In genomic region chr6:4672772-4673171, GRCh38 we compare ENCODE assay signal across 27 cellular contexts.
A peak's percentile ranks its signal among the peaks of the same experiment; 100 is the strongest.
DNase-seq lines count a peak whose midpoint lies in the region; ATAC-seq, FAIRE-seq and TF ChIP-seq lines count a peak whose summit lies in the region.
"Had no signal": no experiment of that assay in that cellular context is flagged by ENCODE, and none has a peak within 500 bp of the region (broad histone marks: within the 10 kb centered on the region; RNA-seq: fewer than 3 reads in every experiment).

No MANE protein-coding gene starts in this region.

- H4K20me1 ChIP-seq in IMR-90 (ENCODE audit: insufficient read depth, low read length) (no peaks in the 10 kb centered on the region), endothelial cell of umbilical vein (replicated peaks; ENCODE audit: control insufficient read depth, extremely low read depth, insufficient read depth, low read length) (no peaks in the 10 kb centered on the region)

- H3K4me2 ChIP-seq in IMR-90 (ENCODE audit: low read depth, low read length) (no peak overlapping the region), endothelial cell of umbilical vein (ENCODE audit: insufficient read depth, low read length) (no peak overlapping the region)
- H3K4me2 ChIP-seq: PC-9 had no signal

- TF ChIP-seq POLR2A in IMR-90 (IDR thresholded peaks at IDR 0.05; ENCODE audit: low read depth, low read length) (no peak), endothelial cell of umbilical vein (IDR thresholded peaks at IDR 0.05; ENCODE audit: low read depth, low read length) (no peak)

- TF ChIP-seq CTCF in AG09309 (IDR thresholded peaks at IDR 0.05; ENCODE audit: control insufficient read depth, insufficient read depth, low read depth, low read length, missing control alignments), result no peak
- no peak for TF ChIP-seq CTCF in IMR-90 (conservative IDR thresholded peaks at IDR 0.05; ENCODE audit: low read depth, low read length)
- no peak for TF ChIP-seq CTCF in endothelial cell of umbilical vein (IDR thresholded peaks at IDR 0.05; ENCODE audit: extremely low read depth in 1 of 2, insufficient read depth in 1 of 2, low read depth in 1 of 2, low read length in 2 of 2)
- no peak for TF ChIP-seq CTCF in GM10248 (IDR thresholded peaks at IDR 0.05; ENCODE audit: control extremely low read depth, extremely low read depth, low read depth, missing control alignments)

- H3K14ac ChIP-seq in IMR-90 (replicated peaks; ENCODE audit: low read depth, low read length), result no peak overlapping the region

- ATAC-seq in IMR-90 (ENCODE audit: low read depth), result peak; percentile 50

- DNase-seq in AG09309 (ENCODE audit: low read depth) (peak; percentile 32), IMR-90 (peak; percentile 63), endothelial cell of umbilical vein (ENCODE audit: low read depth, low spot score) (peak; percentile 24), mucosa of gallbladder (ENCODE audit: low spot score) (peak; percentile 18), DMS114 treated with DMSO at 0.1 percent for 48 hours (lab: John Stamatoyannopoulos, UW; ENCODE audit: unreplicated experiment) (no peak), NCI-H187 treated with DMSO at 0.1 percent for 48 hours (lab: John Stamatoyannopoulos, UW) (no peak), GM10248 (ENCODE audit: extremely low spot score) (no peak), HPDE6-E6E7 (ENCODE audit: extremely low spot score) (no peak)
- DNase-seq: activated CD4-positive, alpha-beta T cell treated with anti-CD3 and anti-CD28 coated beads for 1 hour; activated gamma-delta T cell; activated T-cell treated with anti-CD3 and anti-CD28 coated beads, Interleukin-2, amount 50 U/mL, for 1 hour; CD4-positive, alpha-beta T cell; DMS 273 treated with DMSO at 0.1 percent for 48 hours; esophagus squamous epithelium; head of caudate nucleus; left cardiac atrium; mesendoderm; MM.1S; NCI-H1436 treated with DMSO at 0.1 percent for 48 hours; NCI-H510A treated with DMSO at 0.1 percent for 48 hours; NK-92 treated with Interleukin-12 subunit alpha and Interleukin-12 subunit beta, amount 100 ng/mL, for 24 hours; PC-9; Right ventricle myocardium superior had no signal

- H3K23ac ChIP-seq in IMR-90 (ENCODE audit: low read depth, low read length), result no peak overlapping the region

- H3K79me2 ChIP-seq in endothelial cell of umbilical vein (ENCODE audit: control insufficient read depth, insufficient read depth, low read length), result no peaks in the 10 kb centered on the region

- H3K36me3 ChIP-seq in IMR-90 (ENCODE audit: control insufficient read depth, insufficient read depth, low read length) (no peaks in the 10 kb centered on the region), endothelial cell of umbilical vein (ENCODE audit: control insufficient read depth in 2 of 2, extremely low read depth in 1 of 2, insufficient read depth in 2 of 2, low read length in 2 of 2) (no peaks in the 10 kb centered on the region)
- H3K36me3 ChIP-seq: esophagus squamous epithelium, neutrophil, prostate gland had no signal

- H3K4me1 ChIP-seq in IMR-90 (ENCODE audit: control insufficient read depth, insufficient read depth, low read length), result peaks cover 9% of the 10 kb centered on the region
- H3K4me1 ChIP-seq in endothelial cell of umbilical vein (ENCODE audit: control insufficient read depth, extremely low read depth, insufficient read depth, low read length), result no peaks in the 10 kb centered on the region
- H3K4me1 ChIP-seq: prostate gland had no signal

- no peak overlapping the region for H2BK20ac ChIP-seq in IMR-90 (ENCODE audit: low read depth, low read length)

- H2AK9ac ChIP-seq in IMR-90 (replicated peaks; ENCODE audit: low read depth, low read length, poor library complexity), result no peak overlapping the region

- in situ Hi-C loops in IMR-90 (cut with MboI; ENCODE audit: low sequenced_read_pairs), result no loop called here

- BruUV-seq in IMR-90 (replicated peaks; lab: Mats Ljungman, UMichigan) (no TSS peak), endothelial cell of umbilical vein (replicated peaks; lab: Mats Ljungman, UMichigan) (no TSS peak)

- no peak overlapping the region for H2BK15ac ChIP-seq in IMR-90 (ENCODE audit: low read depth, low read length)

- H3K79me1 ChIP-seq in IMR-90 (ENCODE audit: low read depth in 1 of 2, low read length in 2 of 2), result no peaks in the 10 kb centered on the region

- H3K9me3 ChIP-seq in IMR-90 (ENCODE audit: control insufficient read depth, insufficient read depth, low read length) (no peaks in the 10 kb centered on the region), endothelial cell of umbilical vein (replicated peaks; ENCODE audit: control insufficient read depth, insufficient read depth, low read length) (no peaks in the 10 kb centered on the region)
- H3K9me3 ChIP-seq: esophagus squamous epithelium, neutrophil, prostate gland had no signal

- POLR2A ChIA-PET in IMR-90 (lab: Charles Lee; ENCODE audit: unreplicated experiment), result no interaction called here
- POLR2A ChIA-PET in endothelial cell of umbilical vein (lab: Charles Lee), result no interaction called here
- POLR2A ChIA-PET in GM10248 (lab: Yijun Ruan, JAX), result no interaction called here

- CTCF ChIA-PET in IMR-90 (lab: Yijun Ruan, JAX) (interaction anchor here (0.6 to 1.0 kb wide), 2 partner anchors 135 to 145 kb away, joined by 3 to 4 read pairs; no protein-coding TSS in a partner anchor), endothelial cell of umbilical vein (lab: Charles Lee) (interaction anchor here (0.9 kb wide), 1 partner anchor 13 kb away, joined by 3 read pairs; no protein-coding TSS in a partner anchor), GM10248 (lab: Yijun Ruan, JAX) (interaction anchor here (1.7 kb wide), 2 partner anchors 10 to 13 kb away, joined by 3 to 5 read pairs; no protein-coding TSS in a partner anchor)

- WGBS in IMR-90 (ENCODE audit: extremely low coverage in 2 of 2, insufficient read length in 1 of 2), 2 experiments, result no CpG with 5 or more reads among the region's 3 CpGs

- H3K4me3 ChIP-seq in AG09309 (ENCODE audit: control insufficient read depth, low read depth, low read length) (no peak overlapping the region), IMR-90 (ENCODE audit: insufficient read depth, low read depth, low read length) (no peak overlapping the region), endothelial cell of umbilical vein (replicated peaks in 1 of 3; ENCODE audit: insufficient read depth in 1 of 3, low read depth in 1 of 3, low read length in 3 of 3) (no peak overlapping the region)
- H3K4me3 ChIP-seq: coronary artery, esophagus squamous epithelium, PC-9, prostate gland, skin epidermis had no signal

- no peak overlapping the region for H3K56ac ChIP-seq in IMR-90 (ENCODE audit: extremely low read depth, insufficient read depth, low read length)

- H2AFZ ChIP-seq in IMR-90 (replicated peaks; ENCODE audit: low read length, poor library complexity), result no peak overlapping the region
- H2AFZ ChIP-seq in endothelial cell of umbilical vein (ENCODE audit: low read depth, low read length), result no peak overlapping the region
- H2AFZ ChIP-seq: PC-9 had no signal

- H2AK5ac ChIP-seq in IMR-90 (ENCODE audit: low read depth, low read length), result no peak overlapping the region

- no peak overlapping the region for H3K9ac ChIP-seq in IMR-90 (ENCODE audit: low read depth, low read length)
- no peak overlapping the region for H3K9ac ChIP-seq in endothelial cell of umbilical vein (replicated peaks; ENCODE audit: extremely low read depth, insufficient read depth, low read length)

- FAIRE-seq in endothelial cell of umbilical vein (lab: Jason Lieb, UNC), result no peak

- H3K4ac ChIP-seq in IMR-90 (ENCODE audit: low read depth, low read length), result no peak overlapping the region

- intact Hi-C loops in IMR-90 (cut with micrococcal nuclease) (no loop called here), endothelial cell of umbilical vein (cut with micrococcal nuclease) (no loop called here)

- no peak for TF ChIP-seq RAD21 in IMR-90 (IDR thresholded peaks at IDR 0.05; ENCODE audit: low read length)

- H2BK120ac ChIP-seq in IMR-90 (ENCODE audit: low read depth, low read length), result no peak overlapping the region

- no peak overlapping the region for H2BK5ac ChIP-seq in IMR-90 (ENCODE audit: low read depth, low read length, poor library complexity, severe bottlenecking)

- dilution Hi-C loops in IMR-90 (cut with HindIII; ENCODE audit: low sequenced_read_pairs, unreplicated experiment) (no loop called here), endothelial cell of umbilical vein (cut with MboI; ENCODE audit: extremely low pct_ligation_motif_present, low sequenced_read_pairs) (no loop called here)

- H4K5ac ChIP-seq in IMR-90 (ENCODE audit: low read depth, low read length), result no peak overlapping the region

- H4K91ac ChIP-seq in IMR-90 (ENCODE audit: insufficient read depth, low read depth, low read length), result no peak overlapping the region

- H3K9me1 ChIP-seq in IMR-90 (ENCODE audit: insufficient read depth, low read length) (peaks cover 10% of the 10 kb centered on the region; the same call in 1 of the 2 replicates), endothelial cell of umbilical vein (replicated peaks; ENCODE audit: control insufficient read depth, extremely low read depth, insufficient read depth, low read length) (no peaks in the 10 kb centered on the region)

- H3K27me3 ChIP-seq in IMR-90 (ENCODE audit: control insufficient read depth, insufficient read depth, low read length), result peaks cover 2% of the 10 kb centered on the region
- H3K27me3 ChIP-seq in endothelial cell of umbilical vein (ENCODE audit: control insufficient read depth in 2 of 2, insufficient read depth in 2 of 2, low read length in 2 of 2), result peaks cover 0 to 4% of the 10 kb centered on the region in 2 experiments
- H3K27me3 ChIP-seq: esophagus squamous epithelium, neutrophil had no signal

- H4K8ac ChIP-seq in IMR-90 (ENCODE audit: low read depth in 2 of 2, low read length in 2 of 2), result no peak overlapping the region

- no peak overlapping the region for H3K27ac ChIP-seq in IMR-90 (ENCODE audit: insufficient read depth, low read length)
- no peak overlapping the region for H3K27ac ChIP-seq in endothelial cell of umbilical vein (ENCODE audit: insufficient read depth, low read depth, low read length)
- H3K27ac ChIP-seq: coronary artery, esophagus squamous epithelium, neutrophil, PC-9, prostate gland had no signal

- no peak overlapping the region for H3K18ac ChIP-seq in IMR-90 (ENCODE audit: low read depth, low read length)

TF ChIP-seq in IMR-90, 13 proteins besides CTCF, POLR2A, EP300 and RAD21 (continues in another document):
- TF ChIP-seq SMC3 (IDR thresholded peaks at IDR 0.05; ENCODE audit: low read depth, low read length), result no peak
- no peak for TF ChIP-seq NFE2L2 (IDR thresholded peaks at IDR 0.05; ENCODE audit: low read depth, low read length)

TF ChIP-seq in endothelial cell of umbilical vein, 7 proteins besides CTCF, POLR2A, EP300 and RAD21:
- TF ChIP-seq EZH2 (IDR thresholded peaks at IDR 0.05; ENCODE audit: borderline replicate concordance, low read depth, low read length, severe bottlenecking) (no peak), MYC (IDR thresholded peaks at IDR 0.05; ENCODE audit: low read depth, low read length) (no peak), POLR2AphosphoS5 (IDR thresholded peaks at IDR 0.05; ENCODE audit: insufficient read depth, low read depth, low read length) (no peak), FOS (IDR thresholded peaks at IDR 0.05; ENCODE audit: borderline replicate concordance, insufficient read depth, low read length) (no peak), GATA2 (IDR thresholded peaks at IDR 0.05; ENCODE audit: insufficient read depth, insufficient read length, low read depth, low read length) (no peak)
TF ChIP-seq in endothelial cell of umbilical vein: peak in this region for 0.

Comparison
In these comparisons a context has a peak if more than half of its experiments do, and no peak if none do; other contexts are left out.
1. DNase-seq: peak in AG09309 (single experiment), IMR-90 (single experiment), endothelial cell of umbilical vein (single experiment) and mucosa of gallbladder (single experiment); none in DMS114 treated with DMSO at 0.1 percent for 48 hours (single experiment), NCI-H187 treated with DMSO at 0.1 percent for 48 hours (single experiment), GM10248 (single experiment) and HPDE6-E6E7 (single experiment).